Comparison of ENCODE assay signal across 8 cellular contexts in the genomic region with DNA sequence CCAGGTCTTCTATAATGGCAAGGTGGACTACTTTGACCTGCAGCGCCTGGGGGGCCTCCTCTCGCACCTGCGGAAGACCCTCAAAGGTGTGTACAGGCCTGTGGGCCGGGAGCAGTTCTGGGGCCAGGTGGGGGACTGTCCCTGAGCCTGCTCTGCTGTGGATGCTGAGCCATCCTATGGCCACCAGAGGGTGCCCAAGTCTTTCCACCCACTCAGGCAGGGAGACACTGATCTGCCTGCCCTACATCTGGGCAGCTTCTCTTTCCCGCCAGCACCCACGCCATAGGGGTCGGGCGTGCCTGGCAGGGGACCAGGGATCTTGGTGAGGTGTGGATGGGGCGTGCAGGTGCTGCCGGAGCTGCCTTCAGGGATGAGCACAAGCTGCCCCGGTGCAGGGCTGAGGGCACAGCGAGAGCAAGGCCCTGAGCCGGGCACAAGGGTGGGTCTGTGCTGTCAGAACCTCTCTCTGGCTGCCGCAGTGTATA. TPM values are rescaled to one million over a fixed set of nuclear protein-coding genes. Genes with fewer than 3 reads are reported as not detected.
A peak's percentile ranks its signal among the peaks of the same experiment; 100 is the strongest.
DNase-seq lines count a peak whose midpoint lies in the region; ATAC-seq and TF ChIP-seq lines count a peak whose summit lies in the region.

No MANE protein-coding gene starts in this region.

- H3K36me3 ChIP-seq in SK-N-SH (replicated peaks in 1 of 2; ENCODE audit: control insufficient read depth in 1 of 2, insufficient read depth in 2 of 2, low read length in 1 of 2) = peaks cover 0 to 34% of the 10 kb centered on the region in 2 experiments

- peaks cover 2% of the 10 kb centered on the region for H3K36me3 Mint-ChIP-seq in activated naive CD8-positive, alpha-beta T cell treated with anti-CD3 and anti-CD28 coated beads for 36 hours

- H3K4me1 Mint-ChIP-seq in activated naive CD8-positive, alpha-beta T cell treated with anti-CD3 and anti-CD28 coated beads for 36 hours = no peaks in the 10 kb centered on the region

- 45% methylated on average over 8 of the region's 14 CpGs for WGBS in SK-N-SH (ENCODE audit: low lambda C conversion rate)

- no peaks in the 10 kb centered on the region for H3K27me3 ChIP-seq in SK-N-SH (ENCODE audit: insufficient read depth)

- H4K20me1 ChIP-seq in SK-N-SH (ENCODE audit: insufficient read depth) = no peaks in the 10 kb centered on the region

- no peaks in the 10 kb centered on the region for H3K4me1 ChIP-seq in SK-N-SH (ENCODE audit: control insufficient read depth in 1 of 2, insufficient read depth in 2 of 2, low read depth in 1 of 2, low read length in 1 of 2)

- in situ Hi-C loops in KBM-7 (cut with MboI; ENCODE audit: low pct_unique_long_range_greater_than_20kb, low sequenced_read_pairs) = no loop called here

- ATAC-seq in GM18520 (IDR thresholded peaks at IDR 0.05; ENCODE audit: unreplicated experiment) = peak; percentile 68
- ATAC-seq in Right ventricle myocardium superior (ENCODE audit: poor library complexity) = peak; percentile 83
- ATAC-seq in GM19324 (IDR thresholded peaks at IDR 0.05; ENCODE audit: low FRiP score, unreplicated experiment) = no peak

- H3K4me3 Mint-ChIP-seq in activated naive CD8-positive, alpha-beta T cell treated with anti-CD3 and anti-CD28 coated beads for 36 hours = no peak overlapping the region

- H3K27ac Mint-ChIP-seq in activated naive CD8-positive, alpha-beta T cell treated with anti-CD3 and anti-CD28 coated beads for 36 hours = no peak overlapping the region

- H3K4me3 ChIP-seq in AG10803 (ENCODE audit: low read length) = no peak overlapping the region
- H3K4me3 ChIP-seq in SK-N-SH (ENCODE audit: low read depth in 2 of 2, low read length in 1 of 2) = no peak overlapping the region

- CTCF ChIA-PET in SK-N-SH (lab: Yijun Ruan, JAX) = interaction anchor here (0.6 to 8.1 kb wide), 9 partner anchors 9 to 202 kb away, joined by 3 to 76 read pairs (median 4); a partner anchor contains a TSS

- H3K9me3 Mint-ChIP-seq in activated naive CD8-positive, alpha-beta T cell treated with anti-CD3 and anti-CD28 coated beads for 36 hours = no peaks in the 10 kb centered on the region

- no peak overlapping the region for H3K9ac ChIP-seq in SK-N-SH

- H3K79me2 ChIP-seq in SK-N-SH (ENCODE audit: insufficient read depth) = no peaks in the 10 kb centered on the region

- intact Hi-C loops in Right ventricle myocardium superior (cut with DNase I) = no loop called here

- no peak for TF ChIP-seq EP300 in SK-N-SH (IDR thresholded peaks at IDR 0.05; ENCODE audit: borderline replicate concordance in 1 of 2, low read depth in 1 of 2, low read length in 1 of 2)

- no peaks in the 10 kb centered on the region for H3F3A ChIP-seq in SK-N-SH (replicated peaks; ENCODE audit: insufficient read depth)

- DNase-seq in AG10803 (ENCODE audit: low read depth) (peak; percentile 63), KBM-7 (peak; percentile 82), SK-N-SH (peak; percentile 92), Right ventricle myocardium superior (peak; percentile 64), retina (peak; percentile 71)
- peak; percentile 68 for DNase-seq in activated naive CD8-positive, alpha-beta T cell treated with anti-CD3 and anti-CD28 coated beads for 36 hours

- no peaks in the 10 kb centered on the region for H3K9me2 ChIP-seq in SK-N-SH

- peak; percentile 82 for TF ChIP-seq CTCF in AG10803 (conservative IDR thresholded peaks at IDR 0.05; ENCODE audit: low read length)
- TF ChIP-seq CTCF in SK-N-SH (IDR thresholded peaks at IDR 0.05) = peak; percentile 70

- no peaks in the 10 kb centered on the region for H3K9me3 ChIP-seq in SK-N-SH

- no peak overlapping the region for H3K4me2 ChIP-seq in SK-N-SH

- H3K27ac ChIP-seq in SK-N-SH (ENCODE audit: low read depth in 2 of 2, low read length in 1 of 2) = no peak overlapping the region

- H3K27me3 Mint-ChIP-seq in activated naive CD8-positive, alpha-beta T cell treated with anti-CD3 and anti-CD28 coated beads for 36 hours = no peaks in the 10 kb centered on the region

- H2AFZ ChIP-seq in SK-N-SH (ENCODE audit: low read depth) = no peak overlapping the region

- TF ChIP-seq RAD21 in SK-N-SH (IDR thresholded peaks at IDR 0.05; ENCODE audit: low read length) = peak; percentile 77

- POLR2A ChIA-PET in SK-N-SH (lab: Yijun Ruan, JAX) = interaction anchor here (0.6 kb wide), 1 partner anchor 16 kb away, joined by 3 read pairs; a partner anchor contains a TSS

TF ChIP-seq in SK-N-SH, 30 proteins besides CTCF, POLR2A, EP300 and RAD21:
- TF ChIP-seq SMC3 (IDR thresholded peaks at IDR 0.05; ENCODE audit: low read depth, low read length) = peak; percentile 67
- TF ChIP-seq, protein P1, sequence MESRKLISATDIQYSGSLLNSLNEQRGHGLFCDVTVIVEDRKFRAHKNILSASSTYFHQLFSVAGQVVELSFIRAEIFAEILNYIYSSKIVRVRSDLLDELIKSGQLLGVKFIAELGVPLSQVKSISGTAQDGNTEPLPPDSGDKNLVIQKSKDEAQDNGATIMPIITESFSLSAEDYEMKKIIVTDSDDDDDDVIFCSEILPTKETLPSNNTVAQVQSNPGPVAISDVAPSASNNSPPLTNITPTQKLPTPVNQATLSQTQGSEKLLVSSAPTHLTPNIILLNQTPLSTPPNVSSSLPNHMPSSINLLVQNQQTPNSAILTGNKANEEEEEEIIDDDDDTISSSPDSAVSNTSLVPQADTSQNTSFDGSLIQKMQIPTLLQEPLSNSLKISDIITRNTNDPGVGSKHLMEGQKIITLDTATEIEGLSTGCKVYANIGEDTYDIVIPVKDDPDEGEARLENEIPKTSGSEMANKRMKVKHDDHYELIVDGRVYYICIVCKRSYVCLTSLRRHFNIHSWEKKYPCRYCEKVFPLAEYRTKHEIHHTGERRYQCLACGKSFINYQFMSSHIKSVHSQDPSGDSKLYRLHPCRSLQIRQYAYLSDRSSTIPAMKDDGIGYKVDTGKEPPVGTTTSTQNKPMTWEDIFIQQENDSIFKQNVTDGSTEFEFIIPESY (IDR thresholded peaks at IDR 0.05; ENCODE audit: borderline replicate concordance, low read depth) = no peak

RNA-seq across cellular contexts. Expression of a gene that starts 14.1 kb away (rescaled TPM):
- 48.1 and 53.3 TPM in 2 replicates for polyA plus RNA-seq in SK-N-SH (2012; rRNA removed)
- 15.5 and 21.9 TPM in 2 replicates for polyA plus RNA-seq in SK-N-SH (2012; cell fraction: cytosol; rRNA removed)
- polyA plus RNA-seq in SK-N-SH (2012; cell fraction: nucleus; rRNA removed) = 151 and 186 TPM in 2 replicates
- 10 to 100 TPM; 32.4 to 35.5 TPM for total RNA-seq in activated naive CD8-positive, alpha-beta T cell treated with anti-CD3 and anti-CD28 coated beads for 36 hours
- 47.9 TPM for total RNA-seq in Right ventricle myocardium superior

RNA-seq across cellular contexts. Expression of a gene that starts 14.2 kb away (rescaled TPM):
- polyA plus RNA-seq in SK-N-SH (2012; rRNA removed) = 35.1 and 46.3 TPM in 2 replicates
- polyA plus RNA-seq in SK-N-SH (2012; cell fraction: cytosol; rRNA removed) = 2.8 and 4.5 TPM in 2 replicates
- polyA plus RNA-seq in SK-N-SH (2012; cell fraction: nucleus; rRNA removed) = 411 and 496 TPM in 2 replicates
- 1 to 10 TPM; 6.7 to 8.4 TPM for total RNA-seq in activated naive CD8-positive, alpha-beta T cell treated with anti-CD3 and anti-CD28 coated beads for 36 hours
- total RNA-seq in Right ventricle myocardium superior = 3.7 TPM

RNA-seq across cellular contexts. Expression of a gene that starts 16.0 kb away (rescaled TPM):
- 1.1 and 1.2 TPM in 2 replicates for polyA plus RNA-seq in SK-N-SH (2012; rRNA removed)
- 0.66 TPM in 1 of 2 replicates, not detected in the other for polyA plus RNA-seq in SK-N-SH (2012; cell fraction: cytosol; rRNA removed)
- polyA plus RNA-seq in SK-N-SH (2012; cell fraction: nucleus; rRNA removed) = 5.8 and 6.5 TPM in 2 replicates
- total RNA-seq in activated naive CD8-positive, alpha-beta T cell treated with anti-CD3 and anti-CD28 coated beads for 36 hours = not detected
- total RNA-seq in Right ventricle myocardium superior = not detected

RNA-seq across cellular contexts. Expression of a gene that starts 20.3 kb away (rescaled TPM):
- polyA plus RNA-seq in SK-N-SH (2012; rRNA removed) = 25.1 and 28.3 TPM in 2 replicates
- polyA plus RNA-seq in SK-N-SH (2012; cell fraction: cytosol; rRNA removed) = 9.2 and 16.1 TPM in 2 replicates
- 47.8 and 50.9 TPM in 2 replicates for polyA plus RNA-seq in SK-N-SH (2012; cell fraction: nucleus; rRNA removed)
- 10 to 100 TPM; 43.0 to 43.6 TPM for total RNA-seq in activated naive CD8-positive, alpha-beta T cell treated with anti-CD3 and anti-CD28 coated beads for 36 hours
- 15.7 TPM for total RNA-seq in Right ventricle myocardium superior

RNA-seq across cellular contexts. Expression of a gene that starts 29.3 kb away (rescaled TPM):
- 112 and 122 TPM in 2 replicates for polyA plus RNA-seq in SK-N-SH (2012; rRNA removed)
- 61.5 and 82.7 TPM in 2 replicates for polyA plus RNA-seq in SK-N-SH (2012; cell fraction: cytosol; rRNA removed)
- polyA plus RNA-seq in SK-N-SH (2012; cell fraction: nucleus; rRNA removed) = 196 and 200 TPM in 2 replicates
- 100 to 1,000 TPM; 173 to 189 TPM for total RNA-seq in activated naive CD8-positive, alpha-beta T cell treated with anti-CD3 and anti-CD28 coated beads for 36 hours
- total RNA-seq in Right ventricle myocardium superior = 103 TPM
